34 cellular contexts compared by ENCODE assay signal in the genomic region with DNA sequence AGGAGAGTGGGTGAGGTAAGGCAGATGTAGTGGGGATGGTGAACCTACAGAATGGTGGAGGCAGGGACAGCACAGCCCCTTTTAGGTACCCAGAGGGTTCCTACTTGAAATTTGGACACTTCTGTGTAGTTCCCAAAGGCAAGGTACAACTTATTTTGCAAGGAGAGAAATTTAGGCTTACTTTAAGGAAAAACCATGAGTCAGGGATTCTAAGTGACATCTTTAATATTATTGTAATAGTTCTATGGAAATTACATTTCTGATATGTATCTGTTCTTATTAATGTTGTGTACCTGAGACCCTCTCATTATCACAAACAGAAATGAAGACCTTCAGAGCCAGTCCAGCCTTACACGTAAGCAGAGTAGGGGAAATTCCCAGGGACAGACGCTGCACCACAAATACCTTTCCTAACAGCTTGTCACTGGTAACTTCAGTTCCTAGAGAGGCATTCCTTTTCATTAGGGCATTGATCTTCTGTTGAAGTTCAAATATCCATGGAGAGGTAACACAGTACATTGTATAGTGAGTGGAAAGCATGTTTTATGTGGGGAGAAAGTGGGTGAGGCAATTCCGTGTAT.
"Had no signal": no experiment of that assay in that cellular context is flagged by ENCODE, and none has a peak within 500 bp of the region (broad histone marks: within the 10 kb centered on the region; RNA-seq: fewer than 3 reads in every experiment).

No MANE protein-coding gene starts in this region.

- H3K4me2 ChIP-seq: hepatocyte had no signal

- H3K27me3 Mint-ChIP-seq: activated CD4-positive, alpha-beta memory T cell treated with anti-CD3 and anti-CD28 coated beads for 36 hours; activated CD4-positive, alpha-beta T cell treated with anti-CD3 and anti-CD28 coated beads for 36 hours; activated CD4-positive, alpha-beta T cell treated with anti-CD3 and anti-CD28 coated beads, Interleukin-2, amount 10 ng/mL, durations not matched to agents 24 days and 14 days; activated CD8-positive, alpha-beta memory T cell treated with anti-CD3 and anti-CD28 coated beads, Interleukin-2, amount 10 ng/mL, durations not matched to agents 7 days and 5 days; activated naive CD4-positive, alpha-beta T cell treated with anti-CD3 and anti-CD28 coated beads, Interleukin-2, amount 50 U/mL, for 24 hours; effector memory CD8-positive, alpha-beta T cell had no signal

- H3K9me3 ChIP-seq: adrenal gland, body of pancreas, esophagus squamous epithelium, gastroesophageal sphincter, heart right ventricle had no signal

- H3K4me3 ChIP-seq: adrenal gland, body of pancreas, esophagus squamous epithelium, gastroesophageal sphincter, heart right ventricle, hepatocyte had no signal

- H3K27me3 ChIP-seq: adrenal gland, body of pancreas, esophagus squamous epithelium, gastroesophageal sphincter, heart right ventricle, hepatocyte had no signal

- H3K27ac ChIP-seq: adrenal gland, body of pancreas, esophagus squamous epithelium, gastroesophageal sphincter, hepatocyte had no signal

- H3K79me2 ChIP-seq: hepatocyte had no signal

- FAIRE-seq: colon had no signal

- H3K36me3 Mint-ChIP-seq: activated naive CD4-positive, alpha-beta T cell treated with anti-CD3 and anti-CD28 coated beads, Interleukin-2, amount 50 U/mL, for 24 hours had no signal

- H3K9me3 Mint-ChIP-seq: activated CD4-positive, alpha-beta memory T cell treated with anti-CD3 and anti-CD28 coated beads for 36 hours; activated CD4-positive, alpha-beta T cell treated with anti-CD3 and anti-CD28 coated beads, Interleukin-2, amount 10 ng/mL, durations not matched to agents 24 days and 14 days; activated naive CD4-positive, alpha-beta T cell treated with anti-CD3 and anti-CD28 coated beads for 36 hours; activated naive CD4-positive, alpha-beta T cell treated with anti-CD3 and anti-CD28 coated beads, Interleukin-2, amount 50 U/mL, for 24 hours; activated naive CD8-positive, alpha-beta T cell treated with anti-CD3 and anti-CD28 coated beads for 36 hours; activated naive CD8-positive, alpha-beta T cell treated with anti-CD3 and anti-CD28 coated beads, Interleukin-2, amount 50 U/mL, for 24 hours; activated T-helper 1 cell treated with anti-CD3 and anti-CD28 coated beads, Interleukin-12 subunit alpha, Interleukin-12 subunit beta, Interleukin-2, Interleukin-4 antibody, amounts not matched to agents 30 ng/mL and 10 ng/mL and 1 ng/mL, durations not matched to agents 14 hours and 24 hours and 36 hours; activated T-helper 2 cell treated with anti-CD3 and anti-CD28 coated beads, Interferon-gamma antibody, Interleukin-2, Interleukin-4, amounts not matched to agents 10 μg/mL and 5 μg/mL and 100 μg/mL, durations not matched to agents 14 hours and 24 hours and 36 hours; effector memory CD8-positive, alpha-beta T cell; T-helper 2 cell treated with Interferon-gamma antibody and Interleukin-4, amounts not matched to agents 5 μg/mL and 100 μg/mL, for 36 hours had no signal

- H3K4me3 Mint-ChIP-seq: activated CD4-positive, alpha-beta memory T cell treated with anti-CD3 and anti-CD28 coated beads for 36 hours; activated CD4-positive, alpha-beta T cell treated with anti-CD3 and anti-CD28 coated beads for 36 hours; activated CD4-positive, alpha-beta T cell treated with anti-CD3 and anti-CD28 coated beads, Interleukin-2, amount 10 ng/mL, durations not matched to agents 24 days and 14 days; activated CD8-positive, alpha-beta memory T cell treated with anti-CD3 and anti-CD28 coated beads, Interleukin-2, amount 10 ng/mL, durations not matched to agents 7 days and 5 days; activated CD8-positive, alpha-beta T cell treated with anti-CD3 and anti-CD28 coated beads, Interleukin-2, amount 10 ng/mL, durations not matched to agents 7 days and 5 days; activated naive CD4-positive, alpha-beta T cell treated with anti-CD3 and anti-CD28 coated beads for 36 hours; activated naive CD4-positive, alpha-beta T cell treated with anti-CD3 and anti-CD28 coated beads, Interleukin-2, amount 50 U/mL, for 24 hours; activated naive CD8-positive, alpha-beta T cell treated with anti-CD3 and anti-CD28 coated beads for 36 hours; activated naive CD8-positive, alpha-beta T cell treated with anti-CD3 and anti-CD28 coated beads, Interleukin-2, amount 50 U/mL, for 24 hours; activated T-helper 1 cell treated with anti-CD3 and anti-CD28 coated beads, Interleukin-12 subunit alpha, Interleukin-12 subunit beta, Interleukin-2, Interleukin-4 antibody, amounts not matched to agents 30 ng/mL and 10 ng/mL and 1 ng/mL, durations not matched to agents 14 hours and 24 hours and 36 hours; effector memory CD8-positive, alpha-beta T cell; T-helper 2 cell treated with Interferon-gamma antibody and Interleukin-4, amounts not matched to agents 5 μg/mL and 100 μg/mL, for 36 hours had no signal

- H3K4me1 ChIP-seq: adrenal gland, body of pancreas, esophagus squamous epithelium, gastroesophageal sphincter had no signal

- ATAC-seq: activated CD4-positive, alpha-beta T cell treated with anti-CD3 and anti-CD28 coated beads for 36 hours; activated CD8-positive, alpha-beta memory T cell treated with anti-CD3 and anti-CD28 coated beads, Interleukin-2, amount 10 ng/mL, durations not matched to agents 7 days and 5 days; activated CD8-positive, alpha-beta T cell treated with anti-CD3 and anti-CD28 coated beads, Interleukin-2, amount 10 ng/mL, durations not matched to agents 7 days and 5 days; activated naive CD8-positive, alpha-beta T cell treated with anti-CD3 and anti-CD28 coated beads, Interleukin-2, amount 50 U/mL, for 24 hours; body of pancreas; effector memory CD8-positive, alpha-beta T cell; gastroesophageal sphincter; heart right ventricle had no signal

- DNase-seq: activated CD4-positive, alpha-beta memory T cell treated with anti-CD3 and anti-CD28 coated beads for 36 hours; activated CD4-positive, alpha-beta T cell treated with anti-CD3 and anti-CD28 coated beads for 36 hours; activated CD4-positive, alpha-beta T cell treated with anti-CD3 and anti-CD28 coated beads, Interleukin-2, amount 10 ng/mL, durations not matched to agents 24 days and 14 days; activated CD4-positive, CD25-positive, alpha-beta regulatory T cell; activated CD4-positive, CD25-positive, alpha-beta regulatory T cell treated with anti-CD3 and anti-CD28 coated beads, Interleukin-2, amount 50 U/mL, for 72 hours; activated CD8-positive, alpha-beta memory T cell treated with anti-CD3 and anti-CD28 coated beads, Interleukin-2, amount 10 ng/mL, durations not matched to agents 7 days and 5 days; activated CD8-positive, alpha-beta memory T cell treated with anti-CD3 and anti-CD28 coated beads, Interleukin-2, amount 50 U/mL, for 4 hours; activated CD8-positive, alpha-beta T cell treated with anti-CD3 and anti-CD28 coated beads, Interleukin-2, amount 10 ng/mL, durations not matched to agents 7 days and 5 days; activated effector memory CD4-positive, alpha-beta T cell treated with anti-CD3 and anti-CD28 coated beads, Interleukin-2, amount 50 U/mL, for 16 hours; activated naive CD4-positive, alpha-beta T cell treated with anti-CD3 and anti-CD28 coated beads for 36 hours; activated naive CD8-positive, alpha-beta T cell treated with anti-CD3 and anti-CD28 coated beads for 36 hours; activated naive CD8-positive, alpha-beta T cell treated with anti-CD3 and anti-CD28 coated beads, Interleukin-2, amount 50 U/mL, for 24 hours; activated T-cell treated with anti-CD3 and anti-CD28 coated beads, Interleukin-2, amount 50 U/mL, for 1 hour; activated T-cell treated with anti-CD3 and anti-CD28 coated beads, Interleukin-2, amount 50 U/mL, for 48 hours; adrenal gland; amygdala; aorta; body of pancreas; caudate nucleus; cortex of kidney; dermis blood vessel endothelial cell; effector CD4-positive, alpha-beta T cell; effector memory CD8-positive, alpha-beta T cell; esophagus squamous epithelium; foreskin melanocyte; heart right ventricle; T1000 had no signal

- H2AFZ ChIP-seq: hepatocyte had no signal

- H3K4me1 Mint-ChIP-seq: activated CD4-positive, alpha-beta T cell treated with anti-CD3 and anti-CD28 coated beads for 36 hours; activated naive CD4-positive, alpha-beta T cell treated with anti-CD3 and anti-CD28 coated beads, Interleukin-2, amount 50 U/mL, for 24 hours; activated naive CD8-positive, alpha-beta T cell treated with anti-CD3 and anti-CD28 coated beads for 36 hours; activated naive CD8-positive, alpha-beta T cell treated with anti-CD3 and anti-CD28 coated beads, Interleukin-2, amount 50 U/mL, for 24 hours had no signal

- H3K27ac Mint-ChIP-seq: activated CD4-positive, alpha-beta memory T cell treated with anti-CD3 and anti-CD28 coated beads for 36 hours; activated CD4-positive, alpha-beta T cell treated with anti-CD3 and anti-CD28 coated beads for 36 hours; activated CD4-positive, alpha-beta T cell treated with anti-CD3 and anti-CD28 coated beads, Interleukin-2, amount 10 ng/mL, durations not matched to agents 24 days and 14 days; activated CD8-positive, alpha-beta memory T cell treated with anti-CD3 and anti-CD28 coated beads, Interleukin-2, amount 10 ng/mL, durations not matched to agents 7 days and 5 days; activated CD8-positive, alpha-beta T cell treated with anti-CD3 and anti-CD28 coated beads, Interleukin-2, amount 10 ng/mL, durations not matched to agents 7 days and 5 days; activated naive CD4-positive, alpha-beta T cell treated with anti-CD3 and anti-CD28 coated beads for 36 hours; activated naive CD4-positive, alpha-beta T cell treated with anti-CD3 and anti-CD28 coated beads, Interleukin-2, amount 50 U/mL, for 24 hours; activated naive CD8-positive, alpha-beta T cell treated with anti-CD3 and anti-CD28 coated beads for 36 hours; activated naive CD8-positive, alpha-beta T cell treated with anti-CD3 and anti-CD28 coated beads, Interleukin-2, amount 50 U/mL, for 24 hours; activated T-helper 1 cell treated with anti-CD3 and anti-CD28 coated beads, Interleukin-12 subunit alpha, Interleukin-12 subunit beta, Interleukin-2, Interleukin-4 antibody, amounts not matched to agents 30 ng/mL and 10 ng/mL and 1 ng/mL, durations not matched to agents 14 hours and 24 hours and 36 hours; activated T-helper 2 cell treated with anti-CD3 and anti-CD28 coated beads, Interferon-gamma antibody, Interleukin-2, Interleukin-4, amounts not matched to agents 10 μg/mL and 5 μg/mL and 100 μg/mL, durations not matched to agents 14 hours and 24 hours and 36 hours; effector memory CD8-positive, alpha-beta T cell; T-helper 2 cell treated with Interferon-gamma antibody and Interleukin-4, amounts not matched to agents 5 μg/mL and 100 μg/mL, for 36 hours had no signal
